17 cellular contexts compared by ENCODE assay signal in the genomic region with DNA sequence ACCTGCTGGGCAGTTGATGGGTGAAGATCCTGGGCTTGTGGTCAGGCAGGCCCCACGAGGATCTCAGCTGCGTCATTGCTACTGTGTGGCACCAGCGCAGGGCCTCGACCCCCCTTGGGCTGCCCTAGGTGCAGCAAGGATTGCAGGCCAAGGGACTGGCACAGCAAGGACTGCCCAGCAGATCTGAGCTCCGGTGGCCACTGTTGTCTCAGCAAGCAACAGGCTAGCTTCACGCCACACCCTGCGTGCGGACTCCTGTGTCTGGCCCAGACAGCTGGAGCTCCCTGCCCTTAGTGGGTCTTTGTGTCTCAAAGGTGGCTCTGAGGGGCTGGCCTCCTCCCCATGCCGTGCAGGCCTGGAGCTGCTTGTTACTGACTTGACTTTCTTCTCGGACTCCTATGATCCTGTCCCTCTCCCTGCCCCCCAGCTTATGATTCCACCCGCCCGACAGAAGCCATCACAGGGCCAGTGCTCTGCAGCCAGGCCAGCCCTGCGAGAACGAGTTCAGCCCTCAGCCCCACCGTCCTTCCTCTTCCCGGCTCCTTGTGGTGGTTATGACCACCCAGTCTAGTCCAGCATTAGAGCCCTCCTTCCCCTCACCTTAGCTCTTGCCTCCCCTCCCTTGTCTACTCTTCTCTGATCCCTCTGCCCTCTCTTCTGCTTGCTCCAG.
DNase-seq lines count a peak whose midpoint lies in the region; ATAC-seq, FAIRE-seq and TF ChIP-seq lines count a peak whose summit lies in the region.
"Had no signal": no experiment of that assay in that cellular context is flagged by ENCODE, and none has a peak within 500 bp of the region (broad histone marks: within the 10 kb centered on the region; RNA-seq: fewer than 3 reads in every experiment).

No MANE protein-coding gene starts in this region.

- no peaks in the 10 kb centered on the region for H4K20me1 ChIP-seq in GM23338 (replicated peaks; ENCODE audit: insufficient read depth)

- H3K79me2 ChIP-seq in GM23338 (replicated peaks; ENCODE audit: insufficient read depth) = no peaks in the 10 kb centered on the region

- TF ChIP-seq CTCF in GM23338 (conservative IDR thresholded peaks at IDR 0.05; ENCODE audit: low read depth in 2 of 2) (no peak), kidney (IDR thresholded peaks at IDR 0.05; ENCODE audit: borderline replicate concordance, extremely low read depth, insufficient read depth) (no peak), sigmoid colon (IDR thresholded peaks at IDR 0.05) (no peak)

- no peak for DNase-seq in GM23338 (ENCODE audit: low spot score)
- peak; percentile 66 for DNase-seq in kidney
- peak; percentile 56 for DNase-seq in sigmoid colon
- no peak for DNase-seq in stimulated activated CD4-positive, alpha-beta T cell treated with anti-CD3 and anti-CD28 coated beads, Interleukin-2, amount 100 ng/mL, for 24 hours
- no peak for DNase-seq in COR-L47 (lab: John Stamatoyannopoulos, UW)
- DNase-seq: BE2C; CD4-positive, alpha-beta memory T cell; HCEC 1CT; MV-4-11; NCI-H1417 treated with DMSO at 0.1 percent for 48 hours; NCI-H2029; NCI-H2171 treated with DMSO at 0.1 percent for 48 hours; NCI-H510A treated with DMSO at 0.1 percent for 48 hours; SIG-M5 had no signal

- H3K4me1 Mint-ChIP-seq in GM23338 (peaks cover 7% of the 10 kb centered on the region; the same call in 2 of the 3 replicates), IgD-negative memory B cell (peaks cover 22 to 36% (median 23%) of the 10 kb centered on the region in 3 donors)

- 95 to 97% methylated on average over 16 of the region's 16 CpGs for WGBS in sigmoid colon, 2 donors

- no peaks in the 10 kb centered on the region for H3K9me3 ChIP-seq in kidney (ENCODE audit: control insufficient read depth in 1 of 2, low read length in 2 of 2)
- no peaks in the 10 kb centered on the region for H3K9me3 ChIP-seq in sigmoid colon
- H3K9me3 ChIP-seq: BE2C had no signal

- no peak overlapping the region for H3K4me2 ChIP-seq in GM23338

- no peak for TF ChIP-seq POLR2A in sigmoid colon (IDR thresholded peaks at IDR 0.05)

- no peaks in the 10 kb centered on the region for H3K9me2 ChIP-seq in GM23338 (ENCODE audit: insufficient read depth)

- H3K4me3 ChIP-seq in GM23338 (no peak overlapping the region), kidney (ENCODE audit: low read length in 2 of 2) (no peak overlapping the region), sigmoid colon (no peak overlapping the region)

- H3K27ac ChIP-seq in GM23338 (ENCODE audit: low read depth) (no peak overlapping the region), kidney (ENCODE audit: low read depth in 2 of 2, low read length in 2 of 2) (no peak overlapping the region), sigmoid colon (no peak overlapping the region)

- intact Hi-C loops in kidney (cut with DNase I) (no loop called here), sigmoid colon (cut with DNase I) (no loop called here)

- TF ChIP-seq EP300 in sigmoid colon (IDR thresholded peaks at IDR 0.05) = no peak

- H3K4me1 ChIP-seq in GM23338 (ENCODE audit: insufficient read depth) (no peaks in the 10 kb centered on the region), kidney (ENCODE audit: control insufficient read depth in 1 of 2, insufficient read depth in 1 of 2, low read depth in 1 of 2, low read length in 2 of 2) (no peaks in the 10 kb centered on the region), sigmoid colon (peaks cover 0 to 10% (median 2%) of the 10 kb centered on the region in 4 donors)
- H3K4me1 ChIP-seq: BE2C had no signal

- H3K27ac Mint-ChIP-seq in GM23338 (peak overlapping the region; percentile 86; the same call in 1 of the 2 replicates), IgD-negative memory B cell (peak overlapping the region in 2 of 3 donors; percentile 57 to 81)

- no peaks in the 10 kb centered on the region for H3K27me3 ChIP-seq in GM23338 (ENCODE audit: insufficient read depth)
- no peaks in the 10 kb centered on the region for H3K27me3 ChIP-seq in sigmoid colon
- H3K27me3 ChIP-seq: BE2C had no signal

- no peak overlapping the region for H3K9ac ChIP-seq in kidney (ENCODE audit: low read length in 2 of 2)

- H2AFZ ChIP-seq in GM23338 = no peak overlapping the region

- FAIRE-seq in kidney (lab: Jason Lieb, UNC) = no peak
- FAIRE-seq: RCC 7860 had no signal

- H3K4me3 Mint-ChIP-seq in GM23338 = no peak overlapping the region
- no peak overlapping the region for H3K4me3 Mint-ChIP-seq in IgD-negative memory B cell
- H3K4me3 Mint-ChIP-seq: CD4-positive, alpha-beta memory T cell had no signal

- H3F3A ChIP-seq in GM23338 (replicated peaks; ENCODE audit: low read depth) = no peaks in the 10 kb centered on the region

- H3K36me3 ChIP-seq in GM23338 (ENCODE audit: insufficient read depth) (no peaks in the 10 kb centered on the region), kidney (ENCODE audit: control insufficient read depth in 1 of 2, insufficient read depth in 2 of 2, low read length in 2 of 2) (peaks cover 3 to 6% of the 10 kb centered on the region in 2 donors), sigmoid colon (no peaks in the 10 kb centered on the region)
- H3K36me3 ChIP-seq: BE2C had no signal

- H3K36me3 Mint-ChIP-seq in GM23338 (ENCODE audit: low read depth) (no peaks in the 10 kb centered on the region; the same call in 1 of the 3 replicates), IgD-negative memory B cell (peaks cover 3% of the 10 kb centered on the region)

- H3K27me3 Mint-ChIP-seq in GM23338 (ENCODE audit: insufficient read depth, low read depth, poor library complexity) = peaks cover 5% of the 10 kb centered on the region
- H3K27me3 Mint-ChIP-seq in IgD-negative memory B cell = no peaks in the 10 kb centered on the region
- H3K27me3 Mint-ChIP-seq: CD4-positive, alpha-beta memory T cell had no signal

- no peaks in the 10 kb centered on the region for H3K9me3 Mint-ChIP-seq in GM23338
- no peaks in the 10 kb centered on the region for H3K9me3 Mint-ChIP-seq in IgD-negative memory B cell

- ATAC-seq in GM23338 = no peak
- ATAC-seq in GM21381 (IDR thresholded peaks at IDR 0.05; ENCODE audit: unreplicated experiment) = no peak

TF ChIP-seq in GM23338, 12 proteins besides CTCF, POLR2A, EP300 and RAD21 (continues in another document):
- TF ChIP-seq EZH2 (IDR thresholded peaks at IDR 0.05; ENCODE audit: low read depth, unreplicated experiment) = no peak
- TF ChIP-seq NANOG (IDR thresholded peaks at IDR 0.05; ENCODE audit: borderline replicate concordance) = no peak
- TF ChIP-seq, protein P1, sequence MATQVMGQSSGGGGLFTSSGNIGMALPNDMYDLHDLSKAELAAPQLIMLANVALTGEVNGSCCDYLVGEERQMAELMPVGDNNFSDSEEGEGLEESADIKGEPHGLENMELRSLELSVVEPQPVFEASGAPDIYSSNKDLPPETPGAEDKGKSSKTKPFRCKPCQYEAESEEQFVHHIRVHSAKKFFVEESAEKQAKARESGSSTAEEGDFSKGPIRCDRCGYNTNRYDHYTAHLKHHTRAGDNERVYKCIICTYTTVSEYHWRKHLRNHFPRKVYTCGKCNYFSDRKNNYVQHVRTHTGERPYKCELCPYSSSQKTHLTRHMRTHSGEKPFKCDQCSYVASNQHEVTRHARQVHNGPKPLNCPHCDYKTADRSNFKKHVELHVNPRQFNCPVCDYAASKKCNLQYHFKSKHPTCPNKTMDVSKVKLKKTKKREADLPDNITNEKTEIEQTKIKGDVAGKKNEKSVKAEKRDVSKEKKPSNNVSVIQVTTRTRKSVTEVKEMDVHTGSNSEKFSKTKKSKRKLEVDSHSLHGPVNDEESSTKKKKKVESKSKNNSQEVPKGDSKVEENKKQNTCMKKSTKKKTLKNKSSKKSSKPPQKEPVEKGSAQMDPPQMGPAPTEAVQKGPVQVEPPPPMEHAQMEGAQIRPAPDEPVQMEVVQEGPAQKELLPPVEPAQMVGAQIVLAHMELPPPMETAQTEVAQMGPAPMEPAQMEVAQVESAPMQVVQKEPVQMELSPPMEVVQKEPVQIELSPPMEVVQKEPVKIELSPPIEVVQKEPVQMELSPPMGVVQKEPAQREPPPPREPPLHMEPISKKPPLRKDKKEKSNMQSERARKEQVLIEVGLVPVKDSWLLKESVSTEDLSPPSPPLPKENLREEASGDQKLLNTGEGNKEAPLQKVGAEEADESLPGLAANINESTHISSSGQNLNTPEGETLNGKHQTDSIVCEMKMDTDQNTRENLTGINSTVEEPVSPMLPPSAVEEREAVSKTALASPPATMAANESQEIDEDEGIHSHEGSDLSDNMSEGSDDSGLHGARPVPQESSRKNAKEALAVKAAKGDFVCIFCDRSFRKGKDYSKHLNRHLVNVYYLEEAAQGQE (IDR thresholded peaks at IDR 0.05; ENCODE audit: unreplicated experiment) = no peak
- no peak for TF ChIP-seq ZNF331 (CRISPR knock-in tag; IDR thresholded peaks at IDR 0.05; ENCODE audit: low read depth)

Comparison
In these comparisons a context has a peak if more than half of its experiments do, and no peak if none do; other contexts are left out.
1. DNase-seq: peak in kidney (single experiment) and sigmoid colon (single experiment); none in GM23338 (single experiment), stimulated activated CD4-positive, alpha-beta T cell treated with anti-CD3 and anti-CD28 coated beads, Interleukin-2, amount 100 ng/mL, for 24 hours (0 of 2) and COR-L47 (single experiment).